In genomic region chr19:42316223-42317211, GRCh38 we compare ENCODE assay signal across 11 cellular contexts. TPM values are rescaled to one million over a fixed set of nuclear protein-coding genes. Genes with fewer than 3 reads are reported as not detected.
DNase-seq lines count a peak whose midpoint lies in the region; ATAC-seq and TF ChIP-seq lines count a peak whose summit lies in the region.
"Had no signal": no experiment of that assay in that cellular context is flagged by ENCODE, and none has a peak within 500 bp of the region (broad histone marks: within the 10 kb centered on the region; RNA-seq: fewer than 3 reads in every experiment).

No MANE protein-coding gene starts in this region.

- H3K27ac ChIP-seq in left lung (no peak overlapping the region), uterus (no peak overlapping the region)

- DNase-seq in COLO668 (lab: John Stamatoyannopoulos, UW; ENCODE audit: unreplicated experiment): peak; percentile 42
- DNase-seq in H7: peak; percentile 63
- peak; percentile 77 for DNase-seq in RPMI7951 (ENCODE audit: low read depth)
- DNase-seq in left lung: peak; percentile 61 to 86
- DNase-seq in stimulated activated CD4-positive, alpha-beta T cell treated with anti-CD3 and anti-CD28 coated beads, Interleukin-4, amount 100 ng/mL, for 24 hours: no peak
- no peak for DNase-seq in NAMALWA (ENCODE audit: low spot score)
- DNase-seq in uterus: no peak
- DNase-seq in SW 1271 (lab: John Stamatoyannopoulos, UW): no peak
- DNase-seq: GF-D8, NCI-H748 treated with DMSO at 0.1 percent for 48 hours had no signal

- no peaks in the 10 kb centered on the region for H3K36me3 ChIP-seq in H7 (replicated peaks; ENCODE audit: control insufficient read depth, insufficient read depth, low read length)
- H3K36me3 ChIP-seq in left lung: no peaks in the 10 kb centered on the region
- H3K36me3 ChIP-seq in uterus: no peaks in the 10 kb centered on the region

- TF ChIP-seq CTCF in left lung (IDR thresholded peaks at IDR 0.05) (no peak), uterus (IDR thresholded peaks at IDR 0.05) (no peak)

- ATAC-seq in left lung: peak; percentile 58

- TF ChIP-seq POLR2A in uterus (IDR thresholded peaks at IDR 0.05): no peak

- no peak overlapping the region for H3K4me3 ChIP-seq in H7 (ENCODE audit: insufficient read depth, low read depth, low read length)
- H3K4me3 ChIP-seq in left lung: no peak overlapping the region
- H3K4me3 ChIP-seq in uterus: no peak overlapping the region

- H3K9me3 ChIP-seq in left lung: no peaks in the 10 kb centered on the region
- H3K9me3 ChIP-seq in uterus: no peaks in the 10 kb centered on the region

- H3K4me1 ChIP-seq in left lung (peaks cover 9 to 21% of the 10 kb centered on the region in 2 donors), uterus (peaks cover 0 to 10% of the 10 kb centered on the region in 2 donors)

- intact Hi-C loops in left lung (cut with DNase I): loop anchor here in 1 of 2 donors (10.0 kb wide), 1 partner anchor 182 kb away; the partner anchor contains the start of gene POU2F2
- intact Hi-C loops in uterus (cut with DNase I; ENCODE audit: low total_unique reads): no loop called here

- peaks cover 21% of the 10 kb centered on the region for H3K27me3 ChIP-seq in H7 (ENCODE audit: control insufficient read depth, insufficient read depth, low read length)
- H3K27me3 ChIP-seq in left lung: peaks cover 9 to 44% of the 10 kb centered on the region in 2 donors
- H3K27me3 ChIP-seq in uterus: peaks cover 0 to 5% of the 10 kb centered on the region in 2 donors

RNA-seq across cellular contexts. Expression of gene TMEM145, which starts 3.4 kb away (rescaled TPM):
- 0.38 and 0.41 TPM in 2 replicates for total RNA-seq in H7 (2014; rRNA removed; shearing (Covaris generic))
- total RNA-seq in RPMI7951 (2014; rRNA removed; shearing (Covaris generic)): 0.68 and 1.2 TPM in 2 replicates
- under 1 TPM; 0.21 to 0.32 TPM for total RNA-seq in left lung
- under 1 TPM in 1 of 4 donors, not detected in 3; 0.69 TPM for total RNA-seq in uterus
- total RNA-seq: urinary bladder had no signal

RNA-seq across cellular contexts. Expression of gene MEGF8, which starts 8.9 kb away (rescaled TPM):
- 26.1 and 33.4 TPM in 2 replicates for total RNA-seq in H7 (2014; rRNA removed; shearing (Covaris generic))
- 9.4 and 12.9 TPM in 2 replicates for total RNA-seq in RPMI7951 (2014; rRNA removed; shearing (Covaris generic))
- total RNA-seq in left lung (10 to 100 TPM; 15.7 to 24.9 TPM), uterus (10 to 100 TPM in 3 of 4 donors, 1 to 10 TPM in 1; 3.6 to 30.0 (median 19.1) TPM)

RNA-seq across cellular contexts. Expression of gene PAFAH1B3, which starts 14.1 kb away (rescaled TPM):
- 96.5 and 152 TPM in 2 replicates for total RNA-seq in H7 (2014; rRNA removed; shearing (Covaris generic))
- 108 and 147 TPM in 2 replicates for total RNA-seq in RPMI7951 (2014; rRNA removed; shearing (Covaris generic))
- total RNA-seq in left lung: 10 to 100 TPM; 25.0 to 25.7 TPM
- total RNA-seq in uterus: 10 to 100 TPM in 2 of 4 donors, 1 to 10 TPM in 1, not detected in 1; 5.6 to 35.0 (median 19.4) TPM

RNA-seq across cellular contexts. Expression of gene PRR19, which starts 14.6 kb away (rescaled TPM):
- 3.3 and 5.2 TPM in 2 replicates for total RNA-seq in H7 (2014; rRNA removed; shearing (Covaris generic))
- total RNA-seq in RPMI7951 (2014; rRNA removed; shearing (Covaris generic)): 1.8 and 2.9 TPM in 2 replicates
- total RNA-seq in left lung (1 to 10 TPM; 1.1 TPM), uterus (under 1 TPM in 1 of 4 donors, not detected in 3; 0.14 TPM)
- total RNA-seq: urinary bladder had no signal

RNA-seq across cellular contexts. Expression of gene CIC, which starts 47.5 kb away (rescaled TPM):
- 16.1 and 20.1 TPM in 2 replicates for total RNA-seq in H7 (2014; rRNA removed; shearing (Covaris generic))
- total RNA-seq in RPMI7951 (2014; rRNA removed; shearing (Covaris generic)): 12.9 and 14.6 TPM in 2 replicates
- total RNA-seq in left lung (10 to 100 TPM; 59.8 to 76.1 TPM), uterus (100 to 1,000 TPM in 1 of 4 donors, 10 to 100 TPM in 3; 28.7 to 155 (median 47.4) TPM)

Comparison
In these comparisons a context has a peak if more than half of its experiments do, and no peak if none do; other contexts are left out.
1. DNase-seq: peak in COLO668 (single experiment), H7 (single experiment), RPMI7951 (single experiment) and left lung (2 of 2); none in stimulated activated CD4-positive, alpha-beta T cell treated with anti-CD3 and anti-CD28 coated beads, Interleukin-4, amount 100 ng/mL, for 24 hours (single experiment), NAMALWA (single experiment), uterus (0 of 2) and SW 1271 (0 of 2).